ENCODE assay signal across 10 cellular contexts in the genomic region with DNA sequence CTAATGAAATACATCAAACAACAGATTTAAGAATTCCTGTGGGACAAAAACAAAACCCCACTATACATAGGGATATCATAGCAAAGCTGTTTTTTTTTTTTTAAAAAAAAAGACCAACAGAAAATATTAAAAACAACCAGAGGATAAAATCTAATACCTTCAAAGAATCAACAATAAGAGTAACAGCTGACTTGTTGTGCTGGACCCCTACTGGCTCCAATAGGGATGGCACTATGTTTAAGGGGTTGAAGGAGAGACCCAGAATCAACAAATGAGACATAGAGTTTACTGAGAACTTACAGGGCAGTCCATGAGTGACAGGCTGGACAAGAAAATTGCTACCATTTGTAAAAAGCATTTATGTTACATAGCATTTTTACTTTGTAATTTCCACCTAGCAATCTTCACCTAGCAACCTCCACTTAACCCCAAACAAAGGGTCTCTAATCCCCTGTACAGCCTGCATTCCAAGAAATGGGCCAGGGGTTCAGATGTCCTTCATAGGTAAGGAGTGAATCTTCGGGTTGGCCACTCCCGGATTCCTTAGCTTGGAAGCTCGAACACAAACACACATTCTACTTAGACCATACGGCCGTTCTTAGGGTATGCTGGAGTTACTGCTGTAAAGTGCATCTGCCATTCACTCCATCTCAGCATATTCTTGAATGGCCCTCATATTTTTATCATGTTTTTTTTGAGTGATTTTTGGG. TPM values are rescaled to one million over a fixed set of nuclear protein-coding genes. Genes with fewer than 3 reads are reported as not detected.
DNase-seq lines count a peak whose midpoint lies in the region; ATAC-seq and TF ChIP-seq lines count a peak whose summit lies in the region.
"Had no signal": no experiment of that assay in that cellular context is flagged by ENCODE, and none has a peak within 500 bp of the region (broad histone marks: within the 10 kb centered on the region; RNA-seq: fewer than 3 reads in every experiment).

No MANE protein-coding gene starts in this region.

- no peaks in the 10 kb centered on the region for H3K36me3 ChIP-seq in WERI-Rb-1

- no peaks in the 10 kb centered on the region for H3K36me3 Mint-ChIP-seq in osteocyte (ENCODE audit: unreplicated experiment)

- H3K27me3 Mint-ChIP-seq in osteocyte (ENCODE audit: unreplicated experiment), result peaks cover 6% of the 10 kb centered on the region
- H3K27me3 Mint-ChIP-seq: central memory CD8-positive, alpha-beta T cell had no signal

- no peak overlapping the region for H3K4me3 ChIP-seq in astrocyte of the spinal cord (ENCODE audit: low read depth, low read length)
- H3K4me3 ChIP-seq in WERI-Rb-1 (ENCODE audit: low read depth, low read length), result no peak overlapping the region

- in situ Hi-C loops in GM13977 (cut with MboI; ENCODE audit: low pct_unique_long_range_greater_than_20kb, low sequenced_read_pairs, unreplicated experiment) (no loop called here), astrocyte of the spinal cord (cut with HindIII; ENCODE audit: low sequenced_read_pairs) (no loop called here)

- ATAC-seq in HG02981 (IDR thresholded peaks at IDR 0.05; ENCODE audit: unreplicated experiment) (peak; percentile 81), HG03039 (IDR thresholded peaks at IDR 0.05; ENCODE audit: unreplicated experiment) (no peak)
- ATAC-seq: left lobe of liver had no signal

- H3K4me1 Mint-ChIP-seq in osteocyte (ENCODE audit: unreplicated experiment), result no peaks in the 10 kb centered on the region
- H3K4me1 Mint-ChIP-seq: central memory CD8-positive, alpha-beta T cell had no signal

- H3K27me3 ChIP-seq in WERI-Rb-1 (ENCODE audit: insufficient read depth, low read depth, severe bottlenecking), result peaks cover 51% of the 10 kb centered on the region

- no peak overlapping the region for H3K27ac ChIP-seq in WERI-Rb-1

- H3K4me3 Mint-ChIP-seq in osteocyte (ENCODE audit: unreplicated experiment), result no peak overlapping the region
- H3K4me3 Mint-ChIP-seq: central memory CD8-positive, alpha-beta T cell had no signal

- H3K27ac Mint-ChIP-seq in osteocyte (ENCODE audit: unreplicated experiment), result no peak overlapping the region

- DNase-seq in GM13977 (ENCODE audit: low spot score) (no peak), astrocyte of the spinal cord (ENCODE audit: low read depth, low spot score) (no peak), osteocyte (ENCODE audit: extremely low spot score, unreplicated experiment) (no peak), WERI-Rb-1 (no peak), NCI-H526 treated with DMSO at 0.1 percent for 48 hours (lab: John Stamatoyannopoulos, UW) (no peak)
- DNase-seq: activated CD4-positive, alpha-beta T cell treated with anti-CD3 and anti-CD28 coated beads, Interleukin-2, amount 50 U/mL, for 48 hours had no signal

- H3K9me3 Mint-ChIP-seq in osteocyte (ENCODE audit: unreplicated experiment), result no peaks in the 10 kb centered on the region

- TF ChIP-seq CTCF in GM13977 (IDR thresholded peaks at IDR 0.05; ENCODE audit: extremely low read depth, insufficient read depth, missing control alignments) (peak; percentile 20), astrocyte of the spinal cord (IDR thresholded peaks at IDR 0.05; ENCODE audit: low read depth, low read length) (peak; percentile 45), osteocyte (IDR thresholded peaks at IDR 0.05) (peak; percentile 28), WERI-Rb-1 (IDR thresholded peaks at IDR 0.05; ENCODE audit: low read depth, low read length) (no peak)

- H3K9me3 ChIP-seq in WERI-Rb-1 (ENCODE audit: severe bottlenecking), result no peaks in the 10 kb centered on the region

RNA-seq across cellular contexts. Expression of a gene that starts 25.8 kb away (rescaled TPM):
- not detected in 2 replicates for total RNA-seq in osteocyte
- total RNA-seq: left lobe of liver had no signal
